1 cellular context compared by ENCODE assay signal in genomic region chr1:161171191-161171590, GRCh38.
TF ChIP-seq lines count a peak whose summit lies in the region.

No MANE protein-coding gene starts in this region.

TF ChIP-seq in K562, 482 proteins besides CTCF, POLR2A, EP300 and RAD21:
- TF ChIP-seq PML (IDR thresholded peaks at IDR 0.05; ENCODE audit: low read length) (no peak), ZNF551 (CRISPR knock-in tag; IDR thresholded peaks at IDR 0.05) (no peak), ZBTB49 (CRISPR knock-in tag; IDR thresholded peaks at IDR 0.05; ENCODE audit: borderline replicate concordance) (no peak), BRF1 (IDR thresholded peaks at IDR 0.05; ENCODE audit: borderline replicate concordance, extremely low read depth, insufficient read length) (no peak), HNRNPLL (IDR thresholded peaks at IDR 0.05; ENCODE audit: low read depth, low read length, poor library complexity, severe bottlenecking) (no peak), ZBTB8A (IDR thresholded peaks at IDR 0.05; ENCODE audit: partially characterized antibody) (no peak), ZNF408 (CRISPR knock-in tag; IDR thresholded peaks at IDR 0.05; ENCODE audit: low read depth) (no peak), ETS1 (conservative IDR thresholded peaks at IDR 0.05; ENCODE audit: control insufficient read depth, low read depth, low read length) (no peak), TEAD1 (CRISPR knock-in tag; IDR thresholded peaks at IDR 0.05) (no peak), KDM4B (IDR thresholded peaks at IDR 0.05; ENCODE audit: borderline replicate concordance in 2 of 2, low read depth in 1 of 2) (no peak), ZNF212 (CRISPR knock-in tag; IDR thresholded peaks at IDR 0.05) (no peak), NR2F6 (CRISPR knock-in tag; IDR thresholded peaks at IDR 0.05) (no peak), LCOR (CRISPR knock-in tag; IDR thresholded peaks at IDR 0.05) (no peak)
TF ChIP-seq in K562: peak in this region for 0.
